ENCODE assay signal across 2 cellular contexts in genomic region chr2:69993048-69993565, GRCh38.
TF ChIP-seq lines count a peak whose summit lies in the region.

No MANE protein-coding gene starts in this region.

TF ChIP-seq in GM23338, 12 proteins besides CTCF, POLR2A, EP300 and RAD21 (continued from another document):
- TF ChIP-seq ZNF462 (CRISPR knock-in tag; IDR thresholded peaks at IDR 0.05): no peak
- no peak for TF ChIP-seq EZH2phosphoT487 (IDR thresholded peaks at IDR 0.05; ENCODE audit: unreplicated experiment)
- no peak for TF ChIP-seq JUNB (IDR thresholded peaks at IDR 0.05; ENCODE audit: unreplicated experiment)
- TF ChIP-seq REST (IDR thresholded peaks at IDR 0.05; ENCODE audit: unreplicated experiment): no peak
- TF ChIP-seq POLR2AphosphoS5 (IDR thresholded peaks at IDR 0.05; ENCODE audit: low read depth): no peak
- no peak for TF ChIP-seq ETS1 (IDR thresholded peaks at IDR 0.05)

TF ChIP-seq in SK-N-SH treated with all-trans-retinoic acid at 6 μM for 48 hours, 23 proteins besides CTCF, POLR2A, EP300 and RAD21 (continued from another document):
- no peak for TF ChIP-seq POU6F1 (CRISPR knock-in tag; IDR thresholded peaks at IDR 0.05; ENCODE audit: borderline replicate concordance, low read depth)
- no peak for TF ChIP-seq GLIS3 (CRISPR knock-in tag; IDR thresholded peaks at IDR 0.05)
- TF ChIP-seq CREB5 (CRISPR knock-in tag; IDR thresholded peaks at IDR 0.05; ENCODE audit: low read depth): no peak
